20 cellular contexts compared by ENCODE assay signal in the genomic region with DNA sequence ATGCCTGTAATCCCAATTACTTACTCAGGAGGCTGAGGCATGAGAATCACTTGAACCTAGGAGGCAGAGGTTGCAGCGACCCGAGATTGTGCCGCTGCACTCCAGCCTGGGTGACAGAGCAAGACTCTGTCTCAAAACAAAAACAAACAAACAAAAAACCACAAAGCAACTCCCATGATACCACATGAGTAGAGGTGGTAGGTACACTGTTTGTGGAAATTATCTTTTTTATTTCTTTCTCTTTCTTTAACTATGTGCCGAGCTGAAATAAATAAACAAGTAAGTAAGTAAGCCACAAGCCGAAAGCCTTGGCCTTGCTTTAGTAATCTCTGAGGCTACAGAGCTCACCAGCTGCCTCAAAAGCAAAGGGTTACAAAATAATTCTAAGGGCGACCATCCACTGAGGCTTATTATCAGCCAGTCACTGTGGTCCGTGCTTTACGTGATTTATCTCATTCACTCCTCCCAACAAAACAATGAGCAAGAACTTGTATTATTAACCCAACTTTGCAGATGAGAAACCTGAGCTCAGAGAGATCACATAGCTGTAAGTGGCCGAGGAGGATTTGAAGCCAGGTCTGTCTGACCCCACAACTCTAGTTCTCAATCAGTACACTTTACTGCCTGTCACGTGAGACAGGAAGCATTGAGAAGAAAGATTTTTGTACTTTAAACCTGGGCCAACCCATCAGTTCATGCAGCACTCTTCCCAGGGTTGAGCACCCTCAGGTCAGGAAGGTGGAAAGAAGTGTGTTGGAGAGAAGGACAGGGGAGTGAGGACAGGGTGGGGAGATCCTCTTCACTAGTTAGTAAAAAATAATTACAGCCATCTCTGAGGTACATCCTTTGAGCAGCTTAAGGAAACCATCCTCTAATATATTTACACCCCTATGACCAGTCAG.
DNase-seq lines count a peak whose midpoint lies in the region; ATAC-seq, FAIRE-seq and TF ChIP-seq lines count a peak whose summit lies in the region.
"Had no signal": no experiment of that assay in that cellular context is flagged by ENCODE, and none has a peak within 500 bp of the region (broad histone marks: within the 10 kb centered on the region; RNA-seq: fewer than 3 reads in every experiment).

No MANE protein-coding gene starts in this region.

- peak overlapping the region; percentile 44 for H3K27ac Mint-ChIP-seq in type B pancreatic cell
- H3K27ac Mint-ChIP-seq: endodermal cell had no signal

- intact Hi-C loops in mucosa of descending colon (cut with DNase I, micrococcal nuclease), result no loop called here

- no peak overlapping the region for H3K4me3 ChIP-seq in H1 (ENCODE audit: extremely low read depth in 1 of 4, insufficient read depth in 2 of 4, low read depth in 3 of 4, low read length in 4 of 4)
- H3K4me3 ChIP-seq in mucosa of descending colon, result no peak overlapping the region
- H3K4me3 ChIP-seq: heart right ventricle, thoracic aorta had no signal

- peaks cover 29% of the 10 kb centered on the region for H3K4me1 Mint-ChIP-seq in type B pancreatic cell (ENCODE audit: unreplicated experiment)

- H3K9me3 ChIP-seq in H1 (ENCODE audit: insufficient read depth in 2 of 2, low read depth in 1 of 2, low read length in 1 of 2) (no peaks in the 10 kb centered on the region), mucosa of descending colon (no peaks in the 10 kb centered on the region)
- H3K9me3 ChIP-seq: Caco-2, heart right ventricle, thoracic aorta had no signal

- H3K27me3 Mint-ChIP-seq in type B pancreatic cell, result no peaks in the 10 kb centered on the region

- H2BK120ac ChIP-seq in H1 (replicated peaks; ENCODE audit: low read depth, low read length), result no peak overlapping the region

- WGBS in H1 (ENCODE audit: extremely low coverage in 1 of 2, insufficient coverage in 1 of 2, insufficient read length in 1 of 2, insufficient replicate concordance in 2 of 2, low coverage in 1 of 2, low lambda C conversion rate in 2 of 2, missing lambda C conversion rate in 1 of 2), 2 experiments, result 88% methylated on average over 10 of the region's 10 CpGs; no CpG with 5 or more reads in 1 of the 2 experiments

- 0 out of 2 replicates have a peak overlapping the region, but pooled peaks have one; percentile 11 for H2BK20ac ChIP-seq in H1 (ENCODE audit: low read length)

- H4K5ac ChIP-seq in H1 (ENCODE audit: insufficient read length, low read depth, low read length), result no peak overlapping the region

- no peak for FAIRE-seq in H1 (lab: Jason Lieb, UNC)
- FAIRE-seq in urothelium cell line (lab: Jason Lieb, UNC), result no peak
- FAIRE-seq in frontal cortex (lab: Jason Lieb, UNC), result no peak
- FAIRE-seq: islet of Langerhans had no signal

- H3K4me2 ChIP-seq in H1 (ENCODE audit: insufficient read depth in 1 of 2, low read depth in 2 of 2, low read length in 2 of 2), result no peak overlapping the region

- no peak overlapping the region for H2AK5ac ChIP-seq in H1 (ENCODE audit: low read depth, low read length)

- no peaks in the 10 kb centered on the region for H3K9me3 Mint-ChIP-seq in type B pancreatic cell
- H3K9me3 Mint-ChIP-seq: endodermal cell, H9 had no signal

- no peak overlapping the region for H3K23ac ChIP-seq in H1 (ENCODE audit: insufficient read length)

- H3K27me3 ChIP-seq in H1 (replicated peaks in 1 of 4; ENCODE audit: control insufficient read depth in 3 of 4, extremely low read depth in 1 of 4, insufficient read depth in 3 of 4, low read length in 3 of 4) (no peaks in the 10 kb centered on the region), foreskin keratinocyte (no peaks in the 10 kb centered on the region)
- H3K27me3 ChIP-seq: heart right ventricle had no signal

- H2BK5ac ChIP-seq in H1 (ENCODE audit: low read depth, low read length), result no peak overlapping the region

- ATAC-seq in mucosa of descending colon, result peak; percentile 20
- no peak for ATAC-seq in foreskin keratinocyte
- ATAC-seq: heart right ventricle had no signal

- POLR2A ChIA-PET in H1 (lab: Charles Lee; ENCODE audit: partially characterized antibody), result interaction anchor here (1.3 kb wide), 1 partner anchor 69 kb away, joined by 4 read pairs; a partner anchor contains a TSS

- no peak overlapping the region for H4K8ac ChIP-seq in H1 (ENCODE audit: extremely low read depth, insufficient read depth, low read length)

- TF ChIP-seq RAD21 in H1 (IDR thresholded peaks at IDR 0.05 in 1 of 2, conservative IDR thresholded peaks at IDR 0.05 in 1 of 2; ENCODE audit: low read depth in 2 of 2, low read length in 2 of 2), result no peak

- peaks cover 21% of the 10 kb centered on the region for H3K36me3 Mint-ChIP-seq in type B pancreatic cell

- no peak for TF ChIP-seq POLR2A in H1 (IDR thresholded peaks at IDR 0.05; ENCODE audit: control extremely low read depth in 1 of 2, low read depth in 2 of 2, low read length in 2 of 2)

- DNase-seq in NCI-H82 (lab: John Stamatoyannopoulos, UW) (peak; percentile 1), NCI-H82 treated with DMSO at 0.1 percent for 48 hours (lab: John Stamatoyannopoulos, UW; ENCODE audit: unreplicated experiment) (no peak), H1 (ENCODE audit: low read depth in 1 of 2, low spot score in 2 of 2) (no peak), mucosa of descending colon (no peak), type B pancreatic cell (ENCODE audit: extremely low spot score, unreplicated experiment) (no peak), urothelium cell line (ENCODE audit: low spot score) (no peak), foreskin keratinocyte (no peak), frontal cortex (ENCODE audit: low spot score in 2 of 2) (no peak)
- DNase-seq: activated CD4-positive, alpha-beta T cell treated with anti-CD3 and anti-CD28 coated beads, Interleukin-2, amount 50 U/mL, for 4 hours; AML-193; Caco-2; EL; endodermal cell; H9; heart right ventricle; NCI-H526; OCI-M1 had no signal

- H3K79me1 ChIP-seq in H1 (ENCODE audit: low read depth, low read length), result no peaks in the 10 kb centered on the region

- H3K18ac ChIP-seq in H1 (ENCODE audit: extremely low read depth, low read length), result no peak overlapping the region

- no peak overlapping the region for H2BK12ac ChIP-seq in H1 (ENCODE audit: low read depth, low read length)

- TF ChIP-seq CTCF in H1 (IDR thresholded peaks at IDR 0.05; ENCODE audit: control extremely low read depth in 1 of 3, insufficient read depth in 1 of 3, low read depth in 1 of 3, low read length in 3 of 3), result no peak
- no peak for TF ChIP-seq CTCF in mucosa of descending colon (IDR thresholded peaks at IDR 0.05)
- no peak for TF ChIP-seq CTCF in type B pancreatic cell (conservative IDR thresholded peaks at IDR 0.05)
- TF ChIP-seq CTCF in foreskin keratinocyte (conservative IDR thresholded peaks at IDR 0.05), result no peak

- H3K27ac ChIP-seq in H1 (ENCODE audit: low read depth, low read length) (no peak overlapping the region), foreskin keratinocyte (no peak overlapping the region)
- H3K27ac ChIP-seq: 22Rv1, heart right ventricle had no signal

- no peak overlapping the region for H2BK15ac ChIP-seq in H1 (ENCODE audit: low read length)

- H3K4me1 ChIP-seq in H1 (replicated peaks in 1 of 4; ENCODE audit: control insufficient read depth in 3 of 4, insufficient read depth in 4 of 4, low read length in 3 of 4), result peaks cover 0 to 7% (median 3%) of the 10 kb centered on the region in 4 experiments; a peak in 4 of 7 replicates
- peaks cover 6% of the 10 kb centered on the region for H3K4me1 ChIP-seq in mucosa of descending colon (ENCODE audit: low read depth)
- H3K4me1 ChIP-seq in foreskin keratinocyte, result no peaks in the 10 kb centered on the region

- H3K56ac ChIP-seq in H1 (replicated peaks; ENCODE audit: insufficient read length, low read depth, low read length), result no peak overlapping the region

- H3K9ac ChIP-seq in H1 (replicated peaks in 1 of 4; ENCODE audit: extremely low read depth in 1 of 4, low read depth in 3 of 4, low read length in 3 of 4), result no peak overlapping the region

- no peak overlapping the region for H2AFZ ChIP-seq in H1 (ENCODE audit: low read length)

- no peak overlapping the region for H3K14ac ChIP-seq in H1 (ENCODE audit: insufficient read length)

- H4K20me1 ChIP-seq in H1 (replicated peaks in 1 of 2; ENCODE audit: control insufficient read depth in 1 of 2, insufficient read depth in 2 of 2, low read length in 2 of 2), result no peaks in the 10 kb centered on the region

- no peak overlapping the region for H3K4me3 Mint-ChIP-seq in type B pancreatic cell
- H3K4me3 Mint-ChIP-seq: endodermal cell, H9 had no signal

- no peak for TF ChIP-seq EP300 in H1 (IDR thresholded peaks at IDR 0.05; ENCODE audit: borderline replicate concordance in 1 of 2, low read depth in 2 of 2, low read length in 2 of 2)

- 0 out of 2 replicates have a peak, but pooled peaks cover 2% of the 10 kb centered on the region for H3K23me2 ChIP-seq in H1 (ENCODE audit: low read depth, low read length)

- H3K36me3 ChIP-seq in H1 (ENCODE audit: control insufficient read depth in 2 of 4, insufficient read depth in 4 of 4, low read length in 3 of 4), result no peaks in the 10 kb centered on the region
- H3K36me3 ChIP-seq in mucosa of descending colon (ENCODE audit: low read depth), result no peaks in the 10 kb centered on the region
- H3K36me3 ChIP-seq: thoracic aorta had no signal

- no peaks in the 10 kb centered on the region for H3K79me2 ChIP-seq in H1 (ENCODE audit: control insufficient read depth in 1 of 2, insufficient read depth in 2 of 2, low read length in 2 of 2)

- CTCF ChIA-PET in H1 (lab: Charles Lee; ENCODE audit: partially characterized antibody), result interaction anchor here (0.6 to 1.4 kb wide), 3 partner anchors 41 to 158 kb away, joined by 3 to 4 read pairs (median 3); no protein-coding TSS in a partner anchor

- no peak overlapping the region for H3K4ac ChIP-seq in H1 (replicated peaks; ENCODE audit: insufficient read length, low read depth, low read length)

- H4K91ac ChIP-seq in H1 (replicated peaks; ENCODE audit: insufficient read length, low read length), result no peak overlapping the region

TF ChIP-seq in H1, 55 proteins besides CTCF, POLR2A, EP300 and RAD21 (continues in another document):
- TF ChIP-seq MAFK (IDR thresholded peaks at IDR 0.05; ENCODE audit: low read depth, low read length), result no peak
